1 cellular context compared by ENCODE assay signal in genomic region chrX:68929332-68930150, GRCh38.
TF ChIP-seq lines count a peak whose summit lies in the region.

No MANE protein-coding gene starts in this region.

TF ChIP-seq in GM23338, 12 proteins besides CTCF, POLR2A, EP300 and RAD21 (continued from another document):
- TF ChIP-seq ZNF462 (CRISPR knock-in tag; IDR thresholded peaks at IDR 0.05), result no peak
- TF ChIP-seq STAT1 (IDR thresholded peaks at IDR 0.05; ENCODE audit: unreplicated experiment), result no peak
- TF ChIP-seq ZNF331 (CRISPR knock-in tag; IDR thresholded peaks at IDR 0.05; ENCODE audit: low read depth), result no peak
- no peak for TF ChIP-seq ETS1 (IDR thresholded peaks at IDR 0.05)
- TF ChIP-seq CREB1 (CRISPR knock-in tag; IDR thresholded peaks at IDR 0.05; ENCODE audit: low read depth), result no peak
- TF ChIP-seq EZH2phosphoT487 (IDR thresholded peaks at IDR 0.05; ENCODE audit: unreplicated experiment), result no peak
